In the genomic region with DNA sequence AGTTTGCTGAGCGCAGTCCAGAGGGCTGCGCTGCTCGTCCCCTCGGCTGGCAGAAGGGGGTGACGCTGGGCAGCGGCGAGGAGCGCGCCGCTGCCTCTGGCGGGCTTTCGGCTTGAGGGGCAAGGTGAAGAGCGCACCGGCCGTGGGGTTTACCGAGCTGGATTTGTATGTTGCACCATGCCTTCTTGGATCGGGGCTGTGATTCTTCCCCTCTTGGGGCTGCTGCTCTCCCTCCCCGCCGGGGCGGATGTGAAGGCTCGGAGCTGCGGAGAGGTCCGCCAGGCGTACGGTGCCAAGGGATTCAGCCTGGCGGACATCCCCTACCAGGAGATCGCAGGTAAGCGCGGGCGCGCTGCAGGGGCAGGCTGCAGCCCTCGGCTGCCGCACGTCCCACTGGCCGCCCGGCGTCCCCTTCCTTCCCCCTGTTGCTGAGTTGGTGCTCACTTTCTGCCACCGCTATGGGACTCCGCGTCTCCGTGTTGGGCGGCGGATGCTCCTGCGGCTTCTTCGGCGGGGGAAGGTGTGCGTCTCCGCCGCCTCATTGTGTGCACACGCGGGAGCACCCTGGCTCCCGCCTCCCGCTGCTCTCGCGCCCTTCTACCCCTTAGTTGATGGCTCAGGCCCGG, we compare ENCODE assay signal across 8 cellular contexts. TPM values are rescaled to one million over a fixed set of nuclear protein-coding genes. Genes with fewer than 3 reads are reported as not detected.
DNase-seq lines count a peak whose midpoint lies in the region; ATAC-seq and TF ChIP-seq lines count a peak whose summit lies in the region.

No MANE protein-coding gene starts in this region.

- H3K27me3 ChIP-seq in iPS-18a (ENCODE audit: control insufficient read depth, insufficient read depth, low read length) (peaks cover 13% of the 10 kb centered on the region), spleen (replicated peaks in 1 of 7) (peaks cover 0 to 46% (median 18%) of the 10 kb centered on the region in 7 donors)

- peaks cover 73% of the 10 kb centered on the region for H3K4me1 Mint-ChIP-seq in WTC11

- peak overlapping the region; percentile 94 for H3K4me3 ChIP-seq in iPS-18a (ENCODE audit: low read length)
- peak overlapping the region; percentile 38 to 73 (median 48) for H3K4me3 ChIP-seq in spleen

- H3K27ac ChIP-seq in iPS-18a (ENCODE audit: low read length), result peak overlapping the region; percentile 13
- peak overlapping the region; percentile 36 to 84 (median 68) for H3K27ac ChIP-seq in spleen

- H3K4me3 Mint-ChIP-seq in WTC11, result peak overlapping the region; percentile 96

- no peaks in the 10 kb centered on the region for H3K36me3 Mint-ChIP-seq in WTC11

- WGBS in spleen, 5 donors, result 2 to 10% (median 3%) methylated on average over 26 to 56 of the region's 56 CpGs

- H3K27ac Mint-ChIP-seq in WTC11, result peak overlapping the region; percentile 97

- no peaks in the 10 kb centered on the region for H3K9me3 Mint-ChIP-seq in WTC11

- peak overlapping the region; percentile 86 for H3K9ac ChIP-seq in iPS-18a (ENCODE audit: low read length)

- H3K27me3 Mint-ChIP-seq in WTC11 (ENCODE audit: low read depth), result no peaks in the 10 kb centered on the region

- H3K9me3 ChIP-seq in iPS-18a (ENCODE audit: control insufficient read depth, low read depth, low read length), result no peaks in the 10 kb centered on the region
- no peaks in the 10 kb centered on the region for H3K9me3 ChIP-seq in spleen

- POLR2A ChIA-PET in WTC11 (lab: Charles Lee), result interaction anchor here (1.2 kb wide), 1 partner anchor 12 kb away, joined by 3 read pairs; no protein-coding TSS in a partner anchor

- peaks cover 49% of the 10 kb centered on the region for H3K4me1 ChIP-seq in iPS-18a (ENCODE audit: control insufficient read depth, low read depth, low read length)
- peaks cover 0 to 18% (median 0%) of the 10 kb centered on the region in 6 donors for H3K4me1 ChIP-seq in spleen

- DNase-seq in COR-L47 (lab: John Stamatoyannopoulos, UW) (peak; percentile 71), NCI-H1105 (lab: John Stamatoyannopoulos, UW) (peak; percentile 40), WTC11 (ENCODE audit: low spot score) (peak; percentile 56), spleen (no peak), LoVo (ENCODE audit: low spot score) (no peak)
- no peak for DNase-seq in stimulated activated naive CD4-positive, alpha-beta T cell treated with Interleukin-2 at 50 U/mL for 16 hours (lab: John Stamatoyannopoulos, UW)

- H3K36me3 ChIP-seq in iPS-18a (ENCODE audit: control insufficient read depth, low read depth, low read length) (no peaks in the 10 kb centered on the region), spleen (no peaks in the 10 kb centered on the region)

- CTCF ChIA-PET in WTC11 (lab: Charles Lee), result interaction anchor here (0.5 to 1.3 kb wide), 2 partner anchors 259 to 603 kb away, joined by 3 read pairs; no protein-coding TSS in a partner anchor

- intact Hi-C loops in spleen (cut with DNase I; ENCODE audit: low total_unique reads), result no loop called here

- TF ChIP-seq CTCF in WTC11 (IDR thresholded peaks at IDR 0.05) (no peak), spleen (IDR thresholded peaks at IDR 0.05 in 8 of 11, conservative IDR thresholded peaks at IDR 0.05 in 3 of 11) (no peak)

- TF ChIP-seq POLR2A in spleen (IDR thresholded peaks at IDR 0.05), result no peak

- ATAC-seq in WTC11, result peak; percentile 14
- no peak for ATAC-seq in GM18519 (IDR thresholded peaks at IDR 0.05; ENCODE audit: low FRiP score, unreplicated experiment)

TF ChIP-seq in WTC11, 78 proteins besides CTCF, POLR2A, EP300 and RAD21 (continues in another document):
- no peak for TF ChIP-seq TEAD4 (CRISPR knock-in tag; IDR thresholded peaks at IDR 0.05)
- 0 out of 2 replicates have a peak, but pooled peaks have one; percentile 27 for TF ChIP-seq ATF1 (CRISPR knock-in tag; IDR thresholded peaks at IDR 0.05)
- TF ChIP-seq, protein P1, sequence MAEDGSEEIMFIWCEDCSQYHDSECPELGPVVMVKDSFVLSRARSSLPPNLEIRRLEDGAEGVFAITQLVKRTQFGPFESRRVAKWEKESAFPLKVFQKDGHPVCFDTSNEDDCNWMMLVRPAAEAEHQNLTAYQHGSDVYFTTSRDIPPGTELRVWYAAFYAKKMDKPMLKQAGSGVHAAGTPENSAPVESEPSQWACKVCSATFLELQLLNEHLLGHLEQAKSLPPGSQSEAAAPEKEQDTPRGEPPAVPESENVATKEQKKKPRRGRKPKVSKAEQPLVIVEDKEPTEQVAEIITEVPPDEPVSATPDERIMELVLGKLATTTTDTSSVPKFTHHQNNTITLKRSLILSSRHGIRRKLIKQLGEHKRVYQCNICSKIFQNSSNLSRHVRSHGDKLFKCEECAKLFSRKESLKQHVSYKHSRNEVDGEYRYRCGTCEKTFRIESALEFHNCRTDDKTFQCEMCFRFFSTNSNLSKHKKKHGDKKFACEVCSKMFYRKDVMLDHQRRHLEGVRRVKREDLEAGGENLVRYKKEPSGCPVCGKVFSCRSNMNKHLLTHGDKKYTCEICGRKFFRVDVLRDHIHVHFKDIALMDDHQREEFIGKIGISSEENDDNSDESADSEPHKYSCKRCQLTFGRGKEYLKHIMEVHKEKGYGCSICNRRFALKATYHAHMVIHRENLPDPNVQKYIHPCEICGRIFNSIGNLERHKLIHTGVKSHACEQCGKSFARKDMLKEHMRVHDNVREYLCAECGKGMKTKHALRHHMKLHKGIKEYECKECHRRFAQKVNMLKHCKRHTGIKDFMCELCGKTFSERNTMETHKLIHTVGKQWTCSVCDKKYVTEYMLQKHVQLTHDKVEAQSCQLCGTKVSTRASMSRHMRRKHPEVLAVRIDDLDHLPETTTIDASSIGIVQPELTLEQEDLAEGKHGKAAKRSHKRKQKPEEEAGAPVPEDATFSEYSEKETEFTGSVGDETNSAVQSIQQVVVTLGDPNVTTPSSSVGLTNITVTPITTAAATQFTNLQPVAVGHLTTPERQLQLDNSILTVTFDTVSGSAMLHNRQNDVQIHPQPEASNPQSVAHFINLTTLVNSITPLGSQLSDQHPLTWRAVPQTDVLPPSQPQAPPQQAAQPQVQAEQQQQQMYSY (CRISPR knock-in tag; IDR thresholded peaks at IDR 0.05), result peak; percentile 52; the same call in 1 of the 2 replicates
- TF ChIP-seq NR1H2 (CRISPR knock-in tag; IDR thresholded peaks at IDR 0.05), result no peak
- no peak for TF ChIP-seq ZBTB21 (CRISPR knock-in tag; IDR thresholded peaks at IDR 0.05; ENCODE audit: borderline replicate concordance)
- TF ChIP-seq, protein P2, sequence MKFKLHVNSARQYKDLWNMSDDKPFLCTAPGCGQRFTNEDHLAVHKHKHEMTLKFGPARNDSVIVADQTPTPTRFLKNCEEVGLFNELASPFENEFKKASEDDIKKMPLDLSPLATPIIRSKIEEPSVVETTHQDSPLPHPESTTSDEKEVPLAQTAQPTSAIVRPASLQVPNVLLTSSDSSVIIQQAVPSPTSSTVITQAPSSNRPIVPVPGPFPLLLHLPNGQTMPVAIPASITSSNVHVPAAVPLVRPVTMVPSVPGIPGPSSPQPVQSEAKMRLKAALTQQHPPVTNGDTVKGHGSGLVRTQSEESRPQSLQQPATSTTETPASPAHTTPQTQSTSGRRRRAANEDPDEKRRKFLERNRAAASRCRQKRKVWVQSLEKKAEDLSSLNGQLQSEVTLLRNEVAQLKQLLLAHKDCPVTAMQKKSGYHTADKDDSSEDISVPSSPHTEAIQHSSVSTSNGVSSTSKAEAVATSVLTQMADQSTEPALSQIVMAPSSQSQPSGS (CRISPR knock-in tag; IDR thresholded peaks at IDR 0.05; ENCODE audit: borderline replicate concordance, low read depth), result no peak
- TF ChIP-seq, protein P3, sequence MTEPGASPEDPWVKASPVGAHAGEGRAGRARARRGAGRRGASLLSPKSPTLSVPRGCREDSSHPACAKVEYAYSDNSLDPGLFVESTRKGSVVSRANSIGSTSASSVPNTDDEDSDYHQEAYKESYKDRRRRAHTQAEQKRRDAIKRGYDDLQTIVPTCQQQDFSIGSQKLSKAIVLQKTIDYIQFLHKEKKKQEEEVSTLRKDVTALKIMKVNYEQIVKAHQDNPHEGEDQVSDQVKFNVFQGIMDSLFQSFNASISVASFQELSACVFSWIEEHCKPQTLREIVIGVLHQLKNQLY (CRISPR knock-in tag; IDR thresholded peaks at IDR 0.05), result no peak
- TF ChIP-seq, protein P4, sequence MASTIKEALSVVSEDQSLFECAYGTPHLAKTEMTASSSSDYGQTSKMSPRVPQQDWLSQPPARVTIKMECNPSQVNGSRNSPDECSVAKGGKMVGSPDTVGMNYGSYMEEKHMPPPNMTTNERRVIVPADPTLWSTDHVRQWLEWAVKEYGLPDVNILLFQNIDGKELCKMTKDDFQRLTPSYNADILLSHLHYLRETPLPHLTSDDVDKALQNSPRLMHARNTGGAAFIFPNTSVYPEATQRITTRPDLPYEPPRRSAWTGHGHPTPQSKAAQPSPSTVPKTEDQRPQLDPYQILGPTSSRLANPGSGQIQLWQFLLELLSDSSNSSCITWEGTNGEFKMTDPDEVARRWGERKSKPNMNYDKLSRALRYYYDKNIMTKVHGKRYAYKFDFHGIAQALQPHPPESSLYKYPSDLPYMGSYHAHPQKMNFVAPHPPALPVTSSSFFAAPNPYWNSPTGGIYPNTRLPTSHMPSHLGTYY (CRISPR knock-in tag; IDR thresholded peaks at IDR 0.05), result no peak
- TF ChIP-seq, protein P5, sequence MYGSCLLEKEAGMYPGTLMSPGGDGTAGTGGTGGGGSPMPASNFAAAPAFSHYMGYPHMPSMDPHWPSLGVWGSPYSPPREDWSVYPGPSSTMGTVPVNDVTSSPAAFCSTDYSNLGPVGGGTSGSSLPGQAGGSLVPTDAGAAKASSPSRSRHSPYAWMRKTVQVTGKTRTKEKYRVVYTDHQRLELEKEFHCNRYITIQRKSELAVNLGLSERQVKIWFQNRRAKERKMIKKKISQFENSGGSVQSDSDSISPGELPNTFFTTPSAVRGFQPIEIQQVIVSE (CRISPR knock-in tag; IDR thresholded peaks at IDR 0.05; ENCODE audit: borderline replicate concordance), result no peak
- no peak for TF ChIP-seq CBFB (CRISPR knock-in tag; IDR thresholded peaks at IDR 0.05; ENCODE audit: low read depth)
- no peak for TF ChIP-seq ZNF219 (CRISPR knock-in tag; IDR thresholded peaks at IDR 0.05; ENCODE audit: borderline replicate concordance)
- TF ChIP-seq, protein P6, sequence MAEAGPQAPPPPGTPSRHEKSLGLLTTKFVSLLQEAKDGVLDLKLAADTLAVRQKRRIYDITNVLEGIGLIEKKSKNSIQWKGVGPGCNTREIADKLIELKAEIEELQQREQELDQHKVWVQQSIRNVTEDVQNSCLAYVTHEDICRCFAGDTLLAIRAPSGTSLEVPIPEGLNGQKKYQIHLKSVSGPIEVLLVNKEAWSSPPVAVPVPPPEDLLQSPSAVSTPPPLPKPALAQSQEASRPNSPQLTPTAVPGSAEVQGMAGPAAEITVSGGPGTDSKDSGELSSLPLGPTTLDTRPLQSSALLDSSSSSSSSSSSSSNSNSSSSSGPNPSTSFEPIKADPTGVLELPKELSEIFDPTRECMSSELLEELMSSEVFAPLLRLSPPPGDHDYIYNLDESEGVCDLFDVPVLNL (CRISPR knock-in tag; IDR thresholded peaks at IDR 0.05; ENCODE audit: borderline replicate concordance, low read depth), result no peak
- TF ChIP-seq KAT7 (CRISPR knock-in tag; IDR thresholded peaks at IDR 0.05; ENCODE audit: borderline replicate concordance), result peak; percentile 27; the same call in 1 of the 2 replicates
- no peak for TF ChIP-seq JUN (CRISPR knock-in tag; IDR thresholded peaks at IDR 0.05)

RNA-seq across cellular contexts. Expression of a gene that starts 0.8 kb away (rescaled TPM):
- total RNA-seq in WTC11 (2021) (19.5 to 24.3 TPM (median 24.2 TPM) in 3 replicates), spleen (1 to 10 TPM; 2.0 to 9.3 (median 5.6) TPM)
- polyA plus RNA-seq in spleen, result under 1 TPM; 0.22 to 0.62 (median 0.48) TPM

Comparison
In these comparisons a context has a peak if more than half of its experiments do, and no peak if none do; other contexts are left out.
1. DNase-seq: peak in COR-L47 (single experiment), NCI-H1105 (single experiment) and WTC11 (single experiment); none in spleen (single experiment), stimulated activated naive CD4-positive, alpha-beta T cell treated with Interleukin-2 at 50 U/mL for 16 hours (single experiment) and LoVo (single experiment).